In genomic region chr12:29133141-29133540, GRCh38 we compare ENCODE assay signal across 18 cellular contexts. TPM values are rescaled to one million over a fixed set of nuclear protein-coding genes. Genes with fewer than 3 reads are reported as not detected.
DNase-seq lines count a peak whose midpoint lies in the region; ATAC-seq, FAIRE-seq and TF ChIP-seq lines count a peak whose summit lies in the region.
"Had no signal": no experiment of that assay in that cellular context is flagged by ENCODE, and none has a peak within 500 bp of the region (broad histone marks: within the 10 kb centered on the region; RNA-seq: fewer than 3 reads in every experiment).

No MANE protein-coding gene starts in this region.

- POLR2A ChIA-PET in GM10248 (lab: Yijun Ruan, JAX): no interaction called here

- no peak overlapping the region for H3K56ac ChIP-seq in mesendoderm (ENCODE audit: low read length)

- H3K27ac ChIP-seq in GM23338 (ENCODE audit: low read depth) (peak overlapping the region; percentile 52; the same call in 1 of the 2 replicates), astrocyte (ENCODE audit: low read depth, low read length) (peak overlapping the region; percentile 42), mesendoderm (ENCODE audit: low read depth, low read length) (peak overlapping the region; percentile 40)
- H3K27ac ChIP-seq: BLaER1 had no signal

- WGBS in mesendoderm (ENCODE audit: extremely low coverage, insufficient coverage, low lambda C conversion rate): no CpG with 5 or more reads among the region's 1 CpG

- H3K4ac ChIP-seq in mesendoderm (ENCODE audit: low read depth, low read length): no peak overlapping the region

- peak overlapping the region; percentile 58; the same call in 1 of the 2 replicates for H2AFZ ChIP-seq in GM23338
- H2AFZ ChIP-seq in astrocyte (ENCODE audit: low read depth, low read length): no peak overlapping the region

- peaks cover 14% of the 10 kb centered on the region for H3K36me3 Mint-ChIP-seq in GM23338 (ENCODE audit: low read depth)
- H3K36me3 Mint-ChIP-seq in astrocyte (ENCODE audit: low read depth, unreplicated experiment): no peaks in the 10 kb centered on the region
- H3K36me3 Mint-ChIP-seq: CD14-positive monocyte; CD4-positive, alpha-beta memory T cell had no signal

- H3K4me1 Mint-ChIP-seq in GM23338: peaks cover 9% of the 10 kb centered on the region; the same call in 2 of the 3 replicates
- H3K4me1 Mint-ChIP-seq in astrocyte (ENCODE audit: low read depth, unreplicated experiment): peaks cover 6% of the 10 kb centered on the region
- H3K4me1 Mint-ChIP-seq: CD4-positive, alpha-beta memory T cell had no signal

- no peak overlapping the region for H2BK15ac ChIP-seq in mesendoderm (replicated peaks; ENCODE audit: low read depth)

- no peak overlapping the region for H3K18ac ChIP-seq in mesendoderm (ENCODE audit: low read length)

- H3F3A ChIP-seq in GM23338 (replicated peaks; ENCODE audit: low read depth): no peaks in the 10 kb centered on the region

- H3K9ac ChIP-seq in astrocyte (ENCODE audit: low read length) (no peak overlapping the region), mesendoderm (ENCODE audit: low read length) (no peak overlapping the region)
- H3K9ac ChIP-seq: BLaER1 had no signal

- CTCF ChIA-PET in GM10248 (lab: Yijun Ruan, JAX): interaction anchor here (1.1 to 1.6 kb wide), 2 partner anchors 18 to 59 kb away, joined by 3 read pairs; no protein-coding TSS in a partner anchor

- H3K4me1 ChIP-seq in GM23338 (ENCODE audit: insufficient read depth) (peaks cover 16% of the 10 kb centered on the region), astrocyte (ENCODE audit: insufficient read depth, low read length) (peaks cover 6% of the 10 kb centered on the region), mesendoderm (ENCODE audit: control insufficient read depth, low read depth, low read length) (no peaks in the 10 kb centered on the region), BE2C (peaks cover 19% of the 10 kb centered on the region)
- H3K4me1 ChIP-seq: BLaER1 had no signal

- no peaks in the 10 kb centered on the region for H4K20me1 ChIP-seq in GM23338 (replicated peaks; ENCODE audit: insufficient read depth)
- H4K20me1 ChIP-seq in astrocyte (ENCODE audit: insufficient read depth, low read length): no peaks in the 10 kb centered on the region
- H4K20me1 ChIP-seq: BLaER1 had no signal

- no peaks in the 10 kb centered on the region for H3K79me1 ChIP-seq in mesendoderm (ENCODE audit: low read length)

- peaks cover 9% of the 10 kb centered on the region for H3K27me3 Mint-ChIP-seq in GM23338 (ENCODE audit: insufficient read depth, low read depth, poor library complexity)
- no peaks in the 10 kb centered on the region for H3K27me3 Mint-ChIP-seq in astrocyte (ENCODE audit: low read depth, unreplicated experiment)

- H3K27me3 ChIP-seq in GM23338 (ENCODE audit: insufficient read depth) (no peaks in the 10 kb centered on the region), astrocyte (ENCODE audit: insufficient read depth, low read length) (no peaks in the 10 kb centered on the region), mesendoderm (ENCODE audit: insufficient read depth, low read length, poor library complexity) (no peaks in the 10 kb centered on the region), BE2C (no peaks in the 10 kb centered on the region)
- H3K27me3 ChIP-seq: BLaER1 had no signal

- H2BK120ac ChIP-seq in mesendoderm (ENCODE audit: low read depth, low read length): no peak overlapping the region

- H3K79me2 ChIP-seq in GM23338 (replicated peaks; ENCODE audit: insufficient read depth) (no peaks in the 10 kb centered on the region), astrocyte (ENCODE audit: insufficient read depth, low read length) (no peaks in the 10 kb centered on the region), mesendoderm (ENCODE audit: control insufficient read depth, insufficient read depth, low read length) (no peaks in the 10 kb centered on the region)

- H2BK5ac ChIP-seq in mesendoderm (ENCODE audit: low read length): no peak overlapping the region

- H3K36me3 ChIP-seq in GM23338 (ENCODE audit: insufficient read depth) (no peaks in the 10 kb centered on the region), astrocyte (ENCODE audit: insufficient read depth, low read length) (no peaks in the 10 kb centered on the region), mesendoderm (ENCODE audit: control insufficient read depth, insufficient read depth, low read length) (no peaks in the 10 kb centered on the region), BE2C (no peaks in the 10 kb centered on the region)
- H3K36me3 ChIP-seq: BLaER1 had no signal

- FAIRE-seq in astrocyte (lab: Jason Lieb, UNC): no peak
- FAIRE-seq: GM12891, K562 had no signal

- H3K4me3 ChIP-seq in AG10803 (ENCODE audit: low read length) (no peak overlapping the region), GM23338 (no peak overlapping the region), astrocyte (ENCODE audit: insufficient read depth, low read depth, low read length) (no peak overlapping the region), mesendoderm (ENCODE audit: low read length) (no peak overlapping the region), BE2C (ENCODE audit: low read depth, low read length) (no peak overlapping the region)
- H3K4me3 ChIP-seq: BLaER1, K562 had no signal

- H3K4me3 Mint-ChIP-seq in GM23338 (no peak overlapping the region), astrocyte (ENCODE audit: unreplicated experiment) (no peak overlapping the region)
- H3K4me3 Mint-ChIP-seq: CD14-positive monocyte; CD4-positive, alpha-beta memory T cell had no signal

- H2AK5ac ChIP-seq in mesendoderm (ENCODE audit: low read length): no peak overlapping the region

- no peak overlapping the region for H4K8ac ChIP-seq in mesendoderm (ENCODE audit: low read depth, low read length)

- ATAC-seq in GM23338: no peak
- ATAC-seq in HG02870 (IDR thresholded peaks at IDR 0.05; ENCODE audit: unreplicated experiment): no peak
- ATAC-seq: K562 had no signal

- DNase-seq in AG10803 (ENCODE audit: low read depth) (peak; percentile 4), GM23338 (ENCODE audit: low spot score) (no peak), astrocyte (ENCODE audit: low read depth) (peak; percentile 50), mesendoderm (no peak), BE2C (no peak), GM10248 (ENCODE audit: extremely low spot score) (no peak)
- DNase-seq in activated naive CD4-positive, alpha-beta T cell (lab: John Stamatoyannopoulos, UW): no peak
- DNase-seq: AML-193; CD4-positive, alpha-beta memory T cell; DMS153; DMS79; GOT3 had no signal

- no peak overlapping the region for H3K27ac Mint-ChIP-seq in GM23338
- peak overlapping the region; percentile 28 for H3K27ac Mint-ChIP-seq in astrocyte (ENCODE audit: unreplicated experiment)
- H3K27ac Mint-ChIP-seq: CD4-positive, alpha-beta memory T cell had no signal

- H3K9me2 ChIP-seq in GM23338 (ENCODE audit: insufficient read depth): peaks cover 16% of the 10 kb centered on the region; the same call in 1 of the 2 replicates

- no peak overlapping the region for H3K4me2 ChIP-seq in GM23338
- H3K4me2 ChIP-seq in astrocyte (ENCODE audit: low read length): no peak overlapping the region
- H3K4me2 ChIP-seq in mesendoderm (ENCODE audit: low read length): no peak overlapping the region
- H3K4me2 ChIP-seq: BLaER1 had no signal

- peaks cover 19% of the 10 kb centered on the region for H3K9me3 Mint-ChIP-seq in GM23338
- H3K9me3 Mint-ChIP-seq in astrocyte (ENCODE audit: unreplicated experiment): peaks cover 3% of the 10 kb centered on the region
- H3K9me3 Mint-ChIP-seq: CD4-positive, alpha-beta memory T cell had no signal

- H3K23ac ChIP-seq in mesendoderm (ENCODE audit: low read length): no peak overlapping the region

- TF ChIP-seq CTCF in AG10803 (conservative IDR thresholded peaks at IDR 0.05; ENCODE audit: low read length): no peak
- TF ChIP-seq CTCF in GM23338 (conservative IDR thresholded peaks at IDR 0.05; ENCODE audit: low read depth in 2 of 2): no peak
- no peak for TF ChIP-seq CTCF in astrocyte (IDR thresholded peaks at IDR 0.05; ENCODE audit: insufficient read depth, low read depth, low read length)
- TF ChIP-seq CTCF in BE2C (IDR thresholded peaks at IDR 0.05; ENCODE audit: low read depth, low read length): no peak
- TF ChIP-seq CTCF in GM10248 (IDR thresholded peaks at IDR 0.05; ENCODE audit: control extremely low read depth, extremely low read depth, low read depth, missing control alignments): no peak

- H4K5ac ChIP-seq in mesendoderm (ENCODE audit: low read length): no peak overlapping the region

- H3K9me3 ChIP-seq in astrocyte (ENCODE audit: insufficient read depth, low read depth, low read length) (no peaks in the 10 kb centered on the region), BE2C (no peaks in the 10 kb centered on the region)

TF ChIP-seq in GM23338, 12 proteins besides CTCF, POLR2A, EP300 and RAD21 (continues in another document):
- no peak for TF ChIP-seq NANOG (IDR thresholded peaks at IDR 0.05; ENCODE audit: borderline replicate concordance)
- no peak for TF ChIP-seq STAT1 (IDR thresholded peaks at IDR 0.05; ENCODE audit: unreplicated experiment)
- no peak for TF ChIP-seq CREB1 (CRISPR knock-in tag; IDR thresholded peaks at IDR 0.05; ENCODE audit: low read depth)
- no peak for TF ChIP-seq EZH2 (IDR thresholded peaks at IDR 0.05; ENCODE audit: low read depth, unreplicated experiment)
- TF ChIP-seq, protein P1, sequence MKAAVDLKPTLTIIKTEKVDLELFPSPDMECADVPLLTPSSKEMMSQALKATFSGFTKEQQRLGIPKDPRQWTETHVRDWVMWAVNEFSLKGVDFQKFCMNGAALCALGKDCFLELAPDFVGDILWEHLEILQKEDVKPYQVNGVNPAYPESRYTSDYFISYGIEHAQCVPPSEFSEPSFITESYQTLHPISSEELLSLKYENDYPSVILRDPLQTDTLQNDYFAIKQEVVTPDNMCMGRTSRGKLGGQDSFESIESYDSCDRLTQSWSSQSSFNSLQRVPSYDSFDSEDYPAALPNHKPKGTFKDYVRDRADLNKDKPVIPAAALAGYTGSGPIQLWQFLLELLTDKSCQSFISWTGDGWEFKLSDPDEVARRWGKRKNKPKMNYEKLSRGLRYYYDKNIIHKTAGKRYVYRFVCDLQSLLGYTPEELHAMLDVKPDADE (IDR thresholded peaks at IDR 0.05): no peak

RNA-seq across cellular contexts. Expression of gene FAR2, which starts 15.9 kb away (rescaled TPM):
- 18.7 and 25.9 TPM in 2 replicates for total RNA-seq in GM23338 (2014; rRNA removed; shearing (Covaris generic))
- 20.2 and 22.6 TPM in 2 replicates for polyA plus RNA-seq in GM23338 (2016; fragmentation: Nextera tagmentation; extraction: Ambion mirVana)
- total RNA-seq in astrocyte: 3.3 and 3.9 TPM in 2 replicates
- 50.0 TPM for polyA plus RNA-seq in mesendoderm (2013, experiment 1 of 2)
- 47.9 TPM for polyA plus RNA-seq in mesendoderm (2013, experiment 2 of 2)
- 116 TPM for polyA plus RNA-seq in BE2C (2012; ENCODE audit: insufficient read depth, insufficient read length, low read depth)
- total RNA-seq: G401 had no signal

Comparison
In these comparisons a context has a peak if more than half of its experiments do, and no peak if none do; other contexts are left out.
1. DNase-seq: peak in AG10803 (single experiment) and astrocyte (single experiment); none in GM23338 (single experiment), mesendoderm (single experiment), activated naive CD4-positive, alpha-beta T cell (0 of 4), BE2C (single experiment) and GM10248 (single experiment).
2. Peak in every context shown above with its lines, with median percentiles within 50 percentile points of each other: H3K27ac ChIP-seq.